Comparison of ENCODE assay signal across 21 cellular contexts in the genomic region with DNA sequence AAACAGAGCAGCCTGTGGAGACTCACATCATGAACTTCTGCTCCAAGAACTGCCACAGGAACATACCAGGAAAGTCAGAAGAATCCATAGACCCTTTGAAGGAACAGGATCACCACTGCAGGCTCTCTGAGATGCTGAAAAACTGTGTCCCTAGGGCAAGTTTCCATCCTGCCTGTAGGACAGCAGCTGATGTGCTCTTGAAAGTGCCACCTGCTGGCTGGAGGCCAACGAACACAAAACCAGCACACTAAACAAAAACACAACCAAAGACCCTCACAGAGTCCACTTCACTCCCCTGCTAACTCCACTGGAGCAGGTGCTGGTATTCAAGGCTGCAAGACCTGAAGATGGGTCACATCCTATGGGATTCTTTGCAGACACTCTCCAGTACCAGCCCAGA. TPM values are rescaled to one million over a fixed set of nuclear protein-coding genes. Genes with fewer than 3 reads are reported as not detected.
A peak's percentile ranks its signal among the peaks of the same experiment; 100 is the strongest.
DNase-seq lines count a peak whose midpoint lies in the region; ATAC-seq, FAIRE-seq and TF ChIP-seq lines count a peak whose summit lies in the region.
"Had no signal": no experiment of that assay in that cellular context is flagged by ENCODE, and none has a peak within 500 bp of the region (broad histone marks: within the 10 kb centered on the region; RNA-seq: fewer than 3 reads in every experiment).

No MANE protein-coding gene starts in this region.

- H2BK15ac ChIP-seq in H1 (ENCODE audit: low read length), result no peak overlapping the region

- no peak overlapping the region for H2BK5ac ChIP-seq in H1 (ENCODE audit: low read depth, low read length)

- ATAC-seq in omental fat pad (ENCODE audit: low FRiP score), result no peak
- ATAC-seq: Right ventricle myocardium inferior had no signal

- H3K27me3 ChIP-seq in Caco-2 (replicated peaks; ENCODE audit: control insufficient read depth, insufficient read depth, low read length) (no peaks in the 10 kb centered on the region; the same call in 1 of the 2 replicates), H1 (replicated peaks in 1 of 4; ENCODE audit: control insufficient read depth in 3 of 4, extremely low read depth in 1 of 4, insufficient read depth in 3 of 4, low read length in 3 of 4) (no peaks in the 10 kb centered on the region)

- H2AFZ ChIP-seq in H1 (ENCODE audit: low read length), result no peak overlapping the region

- H3K27ac Mint-ChIP-seq in Caco-2 (ENCODE audit: unreplicated experiment), result no peak overlapping the region

- H3K79me2 ChIP-seq in H1 (ENCODE audit: control insufficient read depth in 1 of 2, insufficient read depth in 2 of 2, low read length in 2 of 2), result no peaks in the 10 kb centered on the region

- no peak overlapping the region for H3K4me2 ChIP-seq in H1 (ENCODE audit: insufficient read depth in 1 of 2, low read depth in 2 of 2, low read length in 2 of 2)

- no peak overlapping the region for H3K23ac ChIP-seq in H1 (ENCODE audit: insufficient read length)

- H3K14ac ChIP-seq in H1 (ENCODE audit: insufficient read length), result no peak overlapping the region

- CTCF ChIA-PET in Caco-2 (lab: Charles Lee), result no interaction called here
- CTCF ChIA-PET in H1 (lab: Charles Lee; ENCODE audit: partially characterized antibody), result interaction anchor here (0.7 to 2.1 kb wide), 2 partner anchors 15 to 231 kb away, joined by 3 to 10 read pairs; no protein-coding TSS in a partner anchor

- TF ChIP-seq RAD21 in H1 (IDR thresholded peaks at IDR 0.05 in 1 of 2, conservative IDR thresholded peaks at IDR 0.05 in 1 of 2; ENCODE audit: low read depth in 2 of 2, low read length in 2 of 2), result peak in 1 of 2 experiments; percentile 20; a peak in 2 of 4 replicates

- H3K27me3 Mint-ChIP-seq in Caco-2 (ENCODE audit: insufficient read depth, unreplicated experiment), result no peaks in the 10 kb centered on the region

- H3K18ac ChIP-seq in H1 (ENCODE audit: extremely low read depth, low read length), result no peak overlapping the region

- no peak overlapping the region for H3K4ac ChIP-seq in H1 (replicated peaks; ENCODE audit: insufficient read length, low read depth, low read length)

- H2BK12ac ChIP-seq in H1 (ENCODE audit: low read depth, low read length), result no peak overlapping the region

- H3K9me3 Mint-ChIP-seq in Caco-2 (ENCODE audit: unreplicated experiment), result peaks cover 48% of the 10 kb centered on the region

- no peaks in the 10 kb centered on the region for H4K20me1 ChIP-seq in H1 (replicated peaks in 1 of 2; ENCODE audit: control insufficient read depth in 1 of 2, insufficient read depth in 2 of 2, low read length in 2 of 2)

- 80% methylated on average over 1 of the region's 1 CpG; no CpG with 5 or more reads in 1 of the 2 experiments for WGBS in H1 (ENCODE audit: extremely low coverage in 1 of 2, insufficient coverage in 1 of 2, insufficient read length in 1 of 2, insufficient replicate concordance in 2 of 2, low coverage in 1 of 2, low lambda C conversion rate in 2 of 2, missing lambda C conversion rate in 1 of 2), 2 experiments

- H4K5ac ChIP-seq in H1 (ENCODE audit: insufficient read length, low read depth, low read length), result no peak overlapping the region

- no peaks in the 10 kb centered on the region for H3K79me1 ChIP-seq in H1 (ENCODE audit: low read depth, low read length)

- peak in 1 of 2 experiments; percentile 21 for DNase-seq in Caco-2
- peak; percentile 2 for DNase-seq in GM12865 (ENCODE audit: low read depth)
- peak; percentile 2 for DNase-seq in NAMALWA (ENCODE audit: low spot score)
- no peak for DNase-seq in H1 (ENCODE audit: low read depth in 1 of 2, low spot score in 2 of 2)
- DNase-seq in NOMO-1 treated with dmso at 0.1 percent for 144 hours (lab: John Stamatoyannopoulos, UW; ENCODE audit: unreplicated experiment), result no peak
- no peak for DNase-seq in NCI-H69 (lab: John Stamatoyannopoulos, UW)
- DNase-seq in omental fat pad (ENCODE audit: low spot score), result no peak
- DNase-seq: C1 segment of cervical spinal cord, GDM1, GOT3, KG1, MV-4-11, NCI-H1417 treated with DMSO at 0.1 percent for 48 hours, NCI-H2029, NCI-H446 treated with DMSO at 0.1 percent for 48 hours, SW 1271 had no signal

- H3K36me3 ChIP-seq in Caco-2 (ENCODE audit: control insufficient read depth, insufficient read depth, low read length) (no peaks in the 10 kb centered on the region), H1 (ENCODE audit: control insufficient read depth in 2 of 4, insufficient read depth in 4 of 4, low read length in 3 of 4) (no peaks in the 10 kb centered on the region)

- H3K4me3 ChIP-seq in Caco-2 (ENCODE audit: low read depth, low read length), result no peak overlapping the region
- H3K4me3 ChIP-seq in GM12865 (ENCODE audit: low read depth, low read length), result no peak overlapping the region
- H3K4me3 ChIP-seq in H1 (ENCODE audit: extremely low read depth in 1 of 4, insufficient read depth in 2 of 4, low read depth in 3 of 4, low read length in 4 of 4), result no peak overlapping the region

- FAIRE-seq in H1 (lab: Jason Lieb, UNC), result no peak
- FAIRE-seq: GM12892, RCC 7860 had no signal

- peaks cover 19% of the 10 kb centered on the region for H3K4me1 Mint-ChIP-seq in Caco-2 (ENCODE audit: low read depth, unreplicated experiment)

- H4K91ac ChIP-seq in H1 (replicated peaks; ENCODE audit: insufficient read length, low read length), result no peak overlapping the region

- POLR2A ChIA-PET in Caco-2 (lab: Charles Lee), result no interaction called here
- POLR2A ChIA-PET in H1 (lab: Charles Lee; ENCODE audit: partially characterized antibody), result no interaction called here

- BruUV-seq in Caco-2 (replicated peaks; lab: Mats Ljungman, UMichigan), result no TSS peak

- no peak overlapping the region for H3K56ac ChIP-seq in H1 (replicated peaks; ENCODE audit: insufficient read length, low read depth, low read length)

- no peak for TF ChIP-seq POLR2A in H1 (IDR thresholded peaks at IDR 0.05; ENCODE audit: control extremely low read depth in 1 of 2, low read depth in 2 of 2, low read length in 2 of 2)

- H3K9ac ChIP-seq in H1 (replicated peaks in 1 of 4; ENCODE audit: extremely low read depth in 1 of 4, low read depth in 3 of 4, low read length in 3 of 4), result no peak overlapping the region

- H3K23me2 ChIP-seq in H1 (ENCODE audit: low read depth, low read length), result no peaks in the 10 kb centered on the region

- no peak for TF ChIP-seq EP300 in H1 (IDR thresholded peaks at IDR 0.05; ENCODE audit: borderline replicate concordance in 1 of 2, low read depth in 2 of 2, low read length in 2 of 2)

- no peaks in the 10 kb centered on the region for H3K36me3 Mint-ChIP-seq in Caco-2 (ENCODE audit: insufficient read depth, unreplicated experiment)

- H3K4me3 Mint-ChIP-seq in Caco-2 (ENCODE audit: unreplicated experiment), result no peak overlapping the region

- no peak overlapping the region for H4K8ac ChIP-seq in H1 (ENCODE audit: extremely low read depth, insufficient read depth, low read length)

- H3K27ac ChIP-seq in H1 (ENCODE audit: low read depth, low read length), result no peak overlapping the region

- no peak overlapping the region for H2AK5ac ChIP-seq in H1 (ENCODE audit: low read depth, low read length)

- TF ChIP-seq CTCF in Caco-2 (IDR thresholded peaks at IDR 0.05; ENCODE audit: insufficient read depth in 1 of 2, low read depth in 1 of 2, low read length in 1 of 2, severe bottlenecking in 1 of 2, unreplicated experiment in 1 of 2), result peak; percentile 17 to 30
- TF ChIP-seq CTCF in GM12865 (IDR thresholded peaks at IDR 0.05; ENCODE audit: insufficient read depth, low read depth, low read length, missing control alignments), result no peak
- TF ChIP-seq CTCF in H1 (IDR thresholded peaks at IDR 0.05; ENCODE audit: control extremely low read depth in 1 of 3, insufficient read depth in 1 of 3, low read depth in 1 of 3, low read length in 3 of 3), result peak; percentile 5 to 38 (median 31)
- TF ChIP-seq CTCF in omental fat pad (IDR thresholded peaks at IDR 0.05), result no peak

- H2BK120ac ChIP-seq in H1 (replicated peaks; ENCODE audit: low read depth, low read length), result no peak overlapping the region

- H3K9me3 ChIP-seq in Caco-2 (no peaks in the 10 kb centered on the region; the same call in none of the 2 replicates), H1 (ENCODE audit: insufficient read depth in 2 of 2, low read depth in 1 of 2, low read length in 1 of 2) (no peaks in the 10 kb centered on the region; a peak in 2 of 4 replicates)

- intact Hi-C loops in Caco-2 (cut with micrococcal nuclease; ENCODE audit: unreplicated experiment), result no loop called here

- H3K4me1 ChIP-seq in Caco-2, result peaks cover 26% of the 10 kb centered on the region
- peaks cover 2 to 9% (median 5%) of the 10 kb centered on the region in 4 experiments; a peak in 4 of 7 replicates for H3K4me1 ChIP-seq in H1 (replicated peaks in 1 of 4; ENCODE audit: control insufficient read depth in 3 of 4, insufficient read depth in 4 of 4, low read length in 3 of 4)

- H2BK20ac ChIP-seq in H1 (ENCODE audit: low read length), result no peak overlapping the region

TF ChIP-seq in H1, 55 proteins besides CTCF, POLR2A, EP300 and RAD21 (continues in another document):
- TF ChIP-seq GABPA (IDR thresholded peaks at IDR 0.05; ENCODE audit: borderline replicate concordance, insufficient read depth, low read length) (no peak), SIN3A (conservative IDR thresholded peaks at IDR 0.05 in 1 of 2, IDR thresholded peaks at IDR 0.05 in 1 of 2; ENCODE audit: low read depth in 1 of 2, low read length in 2 of 2) (no peak), POU5F1 (IDR thresholded peaks at IDR 0.05; ENCODE audit: low read depth, low read length) (no peak)

RNA-seq across cellular contexts. Expression of gene NXPE1, which starts 12.0 kb away (rescaled TPM):
- total RNA-seq in Caco-2 (2022) (not detected in 2 replicates), omental fat pad (not detected)
- not detected in 2 replicates for total RNA-seq in H1 (2021; fragmentation: NEBNext Ultra II Directional; extraction: Animal tissue kit (Norgen Biotek cat#: 25700))
- not detected in 2 replicates for polyA plus RNA-seq in H1 (2011; rRNA removed)
- not detected for polyA plus RNA-seq in H1 (2011; cell fraction: cytosol; rRNA removed)
- polyA plus RNA-seq in H1 (2011; cell fraction: nucleus; rRNA removed), result not detected
- not detected in 4 replicates for polyA plus RNA-seq in H1 (2012, experiment 1 of 2)
- 0.08 TPM for polyA plus RNA-seq in H1 (2012, experiment 2 of 2)
- polyA plus RNA-seq in H1 (2013, experiment 1 of 2), result not detected
- polyA plus RNA-seq in H1 (2013, experiment 2 of 2), result not detected
- polyA minus RNA-seq in H1 (2011; rRNA and poly(A)+ RNA removed), result not detected in 2 replicates
- not detected for polyA minus RNA-seq in H1 (2011; cell fraction: cytosol; rRNA and poly(A)+ RNA removed)
- not detected for polyA minus RNA-seq in H1 (2011; cell fraction: nucleus; rRNA and poly(A)+ RNA removed)
- total RNA-seq: Right ventricle myocardium inferior; SK-MEL-5; T-helper 2 cell treated with Interferon-gamma antibody and Interleukin-4, amounts not matched to agents 100 ng/mL and 5 ng/mL, for 36 hours had no signal

RNA-seq across cellular contexts. Expression of gene NXPE4, which starts 23.9 kb away (rescaled TPM):
- total RNA-seq in Caco-2 (2022) (not detected in 2 replicates), omental fat pad (not detected)
- not detected in 2 replicates for total RNA-seq in H1 (2021; fragmentation: NEBNext Ultra II Directional; extraction: Animal tissue kit (Norgen Biotek cat#: 25700))
- polyA plus RNA-seq in H1 (2011; rRNA removed), result not detected in 2 replicates
- polyA plus RNA-seq in H1 (2011; cell fraction: cytosol; rRNA removed), result not detected
- not detected for polyA plus RNA-seq in H1 (2011; cell fraction: nucleus; rRNA removed)
- not detected in 4 replicates for polyA plus RNA-seq in H1 (2012, experiment 1 of 2)
- not detected for polyA plus RNA-seq in H1 (2012, experiment 2 of 2)
- not detected for polyA plus RNA-seq in H1 (2013, experiment 1 of 2)
- polyA plus RNA-seq in H1 (2013, experiment 2 of 2), result not detected
- polyA minus RNA-seq in H1 (2011; rRNA and poly(A)+ RNA removed), result not detected in 2 replicates
- polyA minus RNA-seq in H1 (2011; cell fraction: cytosol; rRNA and poly(A)+ RNA removed), result not detected
- not detected for polyA minus RNA-seq in H1 (2011; cell fraction: nucleus; rRNA and poly(A)+ RNA removed)
- total RNA-seq: Right ventricle myocardium inferior; SK-MEL-5; T-helper 2 cell treated with Interferon-gamma antibody and Interleukin-4, amounts not matched to agents 100 ng/mL and 5 ng/mL, for 36 hours had no signal

Comparison
In these comparisons a context has a peak if more than half of its experiments do, and no peak if none do; other contexts are left out.
1. DNase-seq: peak in GM12865 (single experiment) and NAMALWA (single experiment); none in H1 (0 of 2), NOMO-1 treated with dmso at 0.1 percent for 144 hours (single experiment), NCI-H69 (single experiment) and omental fat pad (single experiment).
2. CTCF ChIP-seq: peak in Caco-2 (2 of 2) and H1 (3 of 3); none in GM12865 (single experiment) and omental fat pad (0 of 3).